Comparison of ENCODE assay signal across 15 cellular contexts in the genomic region with DNA sequence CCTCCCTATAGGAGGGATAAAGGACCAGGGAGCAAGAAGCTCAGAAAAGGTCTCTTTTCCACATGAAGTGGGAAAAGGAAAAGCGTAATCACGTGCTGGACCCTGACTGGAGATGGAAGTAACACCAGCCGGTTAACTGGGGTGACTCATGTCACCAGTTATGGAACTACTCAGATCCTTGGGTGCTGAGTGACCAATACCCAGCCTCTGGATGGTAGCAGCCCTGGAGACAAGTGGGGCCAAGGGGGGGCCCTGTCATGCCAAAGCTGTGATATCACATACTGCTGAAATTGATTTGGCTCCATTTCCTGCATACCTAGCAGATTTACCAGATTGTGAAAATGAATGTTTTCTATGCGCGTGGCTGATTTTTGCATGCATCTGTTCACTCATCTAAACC.
A peak's percentile ranks its signal among the peaks of the same experiment; 100 is the strongest.
DNase-seq lines count a peak whose midpoint lies in the region; ATAC-seq, FAIRE-seq and TF ChIP-seq lines count a peak whose summit lies in the region.
"Had no signal": no experiment of that assay in that cellular context is flagged by ENCODE, and none has a peak within 500 bp of the region (broad histone marks: within the 10 kb centered on the region; RNA-seq: fewer than 3 reads in every experiment).

No MANE protein-coding gene starts in this region.

- no peak overlapping the region for H3K27ac ChIP-seq in mammary epithelial cell (ENCODE audit: insufficient read depth, low read depth, low read length)
- H3K27ac ChIP-seq in SK-N-SH (ENCODE audit: low read depth in 2 of 2, low read length in 1 of 2) = no peak overlapping the region; a peak in 2 of 4 replicates
- H3K27ac ChIP-seq in H9 (ENCODE audit: insufficient read length, low read depth, low read length) = no peak overlapping the region
- H3K27ac ChIP-seq: left ventricle myocardium inferior, neural progenitor cell, upper lobe of left lung had no signal

- peaks cover 6% of the 10 kb centered on the region for H3K36me3 Mint-ChIP-seq in MCF 10A (ENCODE audit: insufficient read depth, unreplicated experiment)
- peaks cover 0 to 5% (median 0%) of the 10 kb centered on the region in 3 experiments; a peak in 1 of 7 replicates for H3K36me3 Mint-ChIP-seq in H9 (ENCODE audit: insufficient read depth in 1 of 3, low read depth in 3 of 3)
- no peaks in the 10 kb centered on the region for H3K36me3 Mint-ChIP-seq in nephron progenitor cell (ENCODE audit: low read depth)
- H3K36me3 Mint-ChIP-seq: activated naive CD8-positive, alpha-beta T cell treated with anti-CD3 and anti-CD28 coated beads for 36 hours had no signal

- H3K14ac ChIP-seq in H9 (ENCODE audit: insufficient read depth, low read length) = no peak overlapping the region

- POLR2A ChIA-PET in MCF 10A (lab: Yijun Ruan, JAX) (interaction anchor here (0.6 kb wide), 1 partner anchor 635 kb away, joined by 4 read pairs; no protein-coding TSS in a partner anchor), SK-N-SH (lab: Yijun Ruan, JAX) (no interaction called here)

- H3T11ph ChIP-seq in H9 (ENCODE audit: low read length) = no peak overlapping the region

- no peak overlapping the region for H3K18ac ChIP-seq in H9 (ENCODE audit: insufficient read length, low read depth, low read length)

- peaks cover 6% of the 10 kb centered on the region for H3F3A ChIP-seq in SK-N-SH (replicated peaks; ENCODE audit: insufficient read depth)

- intact Hi-C loops in MCF 10A (cut with micrococcal nuclease) (no loop called here), mammary epithelial cell (cut with micrococcal nuclease) (no loop called here)

- H3K27me3 ChIP-seq in mammary epithelial cell (ENCODE audit: insufficient read depth, low read length) (peaks cover 1% of the 10 kb centered on the region), SK-N-SH (ENCODE audit: insufficient read depth) (no peaks in the 10 kb centered on the region), H9 (ENCODE audit: insufficient read depth, low read length) (no peaks in the 10 kb centered on the region)
- H3K27me3 ChIP-seq: neural progenitor cell, upper lobe of left lung had no signal

- TF ChIP-seq EP300 in SK-N-SH (IDR thresholded peaks at IDR 0.05; ENCODE audit: borderline replicate concordance in 1 of 2, low read depth in 1 of 2, low read length in 1 of 2) = peak in 1 of 2 experiments; percentile 67; a peak in 1 of 4 replicates

- H3K4me3 ChIP-seq in mammary epithelial cell (replicated peaks in 1 of 3; ENCODE audit: insufficient read depth in 1 of 3, low read depth in 2 of 3, low read length in 3 of 3) (no peak overlapping the region), SK-N-SH (ENCODE audit: low read depth in 2 of 2, low read length in 1 of 2) (no peak overlapping the region), fibroblast of the aortic adventitia (ENCODE audit: low read depth, low read length) (no peak overlapping the region)
- H3K4me3 ChIP-seq: left ventricle myocardium inferior, neural progenitor cell, upper lobe of left lung had no signal

- H3K27me3 Mint-ChIP-seq in MCF 10A (ENCODE audit: insufficient read depth, unreplicated experiment) = no peaks in the 10 kb centered on the region
- H3K27me3 Mint-ChIP-seq in H9 (ENCODE audit: low read depth) = no peaks in the 10 kb centered on the region; the same call in 1 of the 2 replicates
- peaks cover 6% of the 10 kb centered on the region for H3K27me3 Mint-ChIP-seq in nephron progenitor cell (ENCODE audit: low read depth, poor library complexity)
- H3K27me3 Mint-ChIP-seq: activated naive CD8-positive, alpha-beta T cell treated with anti-CD3 and anti-CD28 coated beads for 36 hours had no signal

- no peaks in the 10 kb centered on the region for H3K36me3 ChIP-seq in mammary epithelial cell (ENCODE audit: insufficient read depth, low read length)
- H3K36me3 ChIP-seq in SK-N-SH (replicated peaks in 1 of 2; ENCODE audit: control insufficient read depth in 1 of 2, insufficient read depth in 2 of 2, low read length in 1 of 2) = no peaks in the 10 kb centered on the region
- H3K36me3 ChIP-seq: left ventricle myocardium inferior, neural progenitor cell, upper lobe of left lung had no signal

- no peak overlapping the region for H2AK5ac ChIP-seq in H9 (ENCODE audit: insufficient read length, low read length)

- H3K9ac ChIP-seq in mammary epithelial cell (ENCODE audit: insufficient read depth, low read length) (no peak overlapping the region), SK-N-SH (no peak overlapping the region), H9 (ENCODE audit: extremely low read depth, insufficient read length, low read length) (no peak overlapping the region)
- H3K9ac ChIP-seq: neural progenitor cell had no signal

- in situ Hi-C loops in mammary epithelial cell (cut with MboI; ENCODE audit: low sequenced_read_pairs in 2 of 2) = no loop called here

- H3K79me1 ChIP-seq in H9 (ENCODE audit: insufficient read depth, low read depth, low read length, poor library complexity, severe bottlenecking) = no peaks in the 10 kb centered on the region

- H3K9me3 ChIP-seq in mammary epithelial cell (replicated peaks; ENCODE audit: insufficient read depth, low read length) (no peaks in the 10 kb centered on the region), SK-N-SH (no peaks in the 10 kb centered on the region), H9 (ENCODE audit: control insufficient read depth, low read depth, low read length) (no peaks in the 10 kb centered on the region)
- H3K9me3 ChIP-seq: left ventricle myocardium inferior, upper lobe of left lung had no signal

- H3K23me2 ChIP-seq in H9 (ENCODE audit: insufficient read length, low read depth, low read length, poor library complexity, severe bottlenecking) = no peaks in the 10 kb centered on the region

- H2BK15ac ChIP-seq in H9 (ENCODE audit: low read depth, low read length) = no peak overlapping the region

- H3K4me3 Mint-ChIP-seq in MCF 10A (ENCODE audit: unreplicated experiment) = no peak overlapping the region
- no peak overlapping the region for H3K4me3 Mint-ChIP-seq in H9
- no peak overlapping the region for H3K4me3 Mint-ChIP-seq in nephron progenitor cell
- H3K4me3 Mint-ChIP-seq: activated naive CD8-positive, alpha-beta T cell treated with anti-CD3 and anti-CD28 coated beads for 36 hours; neural progenitor cell had no signal

- H3K56ac ChIP-seq in H9 (ENCODE audit: insufficient read length, low read depth, low read length) = no peak overlapping the region

- peak; percentile 30 for DNase-seq in MCF 10A (ENCODE audit: unreplicated experiment)
- DNase-seq in mammary epithelial cell = no peak
- DNase-seq in SK-N-SH = no peak
- DNase-seq in fibroblast of the aortic adventitia (ENCODE audit: low read depth) = peak; percentile 3
- DNase-seq in urothelium cell line (ENCODE audit: low spot score) = peak; percentile 60
- no peak for DNase-seq in H9
- DNase-seq in nephron progenitor cell = no peak
- DNase-seq: activated naive CD8-positive, alpha-beta T cell treated with anti-CD3 and anti-CD28 coated beads for 36 hours; Karpas-422; left ventricle myocardium inferior; NCI-H2107; upper lobe of left lung had no signal

- ATAC-seq in GM19035 (IDR thresholded peaks at IDR 0.05; ENCODE audit: unreplicated experiment) = no peak

- H3K9me3 Mint-ChIP-seq in MCF 10A (ENCODE audit: unreplicated experiment) (peaks cover 7% of the 10 kb centered on the region), H9 (no peaks in the 10 kb centered on the region), nephron progenitor cell (no peaks in the 10 kb centered on the region)
- H3K9me3 Mint-ChIP-seq: activated naive CD8-positive, alpha-beta T cell treated with anti-CD3 and anti-CD28 coated beads for 36 hours had no signal

- H3K4ac ChIP-seq in H9 (ENCODE audit: low read depth, low read length) = no peak overlapping the region

- H3K79me2 ChIP-seq in mammary epithelial cell (ENCODE audit: insufficient read depth, low read length) (no peaks in the 10 kb centered on the region), SK-N-SH (ENCODE audit: insufficient read depth) (no peaks in the 10 kb centered on the region), H9 (ENCODE audit: insufficient read depth, low read length) (no peaks in the 10 kb centered on the region)

- WGBS in mammary epithelial cell (ENCODE audit: low coverage, missing lambda C conversion rate) = 70% methylated on average over 4 of the region's 5 CpGs
- WGBS in SK-N-SH (ENCODE audit: low lambda C conversion rate) = 42% methylated on average over 5 of the region's 5 CpGs
- no CpG with 5 or more reads among the region's 5 CpGs for WGBS in H9 (ENCODE audit: extremely low coverage, insufficient read length, low lambda C conversion rate)

- no TSS peak for BruUV-seq in MCF 10A (replicated peaks; lab: Mats Ljungman, UMichigan)
- no TSS peak for BruUV-seq in mammary epithelial cell (replicated peaks; lab: Mats Ljungman, UMichigan)

- H3K4me2 ChIP-seq in mammary epithelial cell (ENCODE audit: insufficient read depth, low read depth, low read length) (no peak overlapping the region), SK-N-SH (peak overlapping the region; percentile 49; the same call in 1 of the 2 replicates), H9 (ENCODE audit: insufficient read depth, insufficient read length, low read length) (no peak overlapping the region)
- H3K4me2 ChIP-seq: neural progenitor cell had no signal

- no peak for FAIRE-seq in urothelium cell line (lab: Jason Lieb, UNC)
- FAIRE-seq: A204.1 had no signal

- no peaks in the 10 kb centered on the region for H3K9me2 ChIP-seq in SK-N-SH

- CTCF ChIA-PET in MCF 10A (lab: Yijun Ruan, JAX) (interaction anchor here (0.6 to 0.7 kb wide), 2 partner anchors 131 to 266 kb away, joined by 3 to 4 read pairs; no protein-coding TSS in a partner anchor), mammary epithelial cell (lab: Charles Lee; ENCODE audit: low non-redundant PET) (no interaction called here), SK-N-SH (lab: Yijun Ruan, JAX) (no interaction called here)

- H2BK5ac ChIP-seq in H9 (ENCODE audit: insufficient read length, low read length) = no peak overlapping the region

- no peak overlapping the region for H4K5ac ChIP-seq in H9 (ENCODE audit: insufficient read length, low read depth, low read length)

- H4K8ac ChIP-seq in H9 (replicated peaks; ENCODE audit: insufficient read length, low read depth, low read length) = no peak overlapping the region

- no peak overlapping the region for H3K27ac Mint-ChIP-seq in MCF 10A (ENCODE audit: low read depth, unreplicated experiment)
- H3K27ac Mint-ChIP-seq in H9 = no peak overlapping the region
- H3K27ac Mint-ChIP-seq in nephron progenitor cell = no peak overlapping the region
- H3K27ac Mint-ChIP-seq: activated naive CD8-positive, alpha-beta T cell treated with anti-CD3 and anti-CD28 coated beads for 36 hours had no signal

- H4K20me1 ChIP-seq in mammary epithelial cell (ENCODE audit: insufficient read depth, low read length) = no peaks in the 10 kb centered on the region
- no peaks in the 10 kb centered on the region for H4K20me1 ChIP-seq in SK-N-SH (ENCODE audit: insufficient read depth)
- H4K20me1 ChIP-seq in H9 (ENCODE audit: control insufficient read depth, insufficient read depth, insufficient read length) = no peaks in the 10 kb centered on the region

- H3K4me1 Mint-ChIP-seq in MCF 10A (ENCODE audit: insufficient read depth, unreplicated experiment) = no peaks in the 10 kb centered on the region
- peaks cover 8 to 13% of the 10 kb centered on the region in 2 experiments for H3K4me1 Mint-ChIP-seq in H9
- peaks cover under 1% of the 10 kb centered on the region for H3K4me1 Mint-ChIP-seq in nephron progenitor cell

- H2BK120ac ChIP-seq in H9 (ENCODE audit: low read depth, low read length, poor library complexity, severe bottlenecking) = no peak overlapping the region

- H2BK20ac ChIP-seq in H9 (ENCODE audit: low read depth, low read length, poor library complexity, severe bottlenecking) = no peak overlapping the region

- TF ChIP-seq CTCF in MCF 10A (IDR thresholded peaks at IDR 0.05; ENCODE audit: unreplicated experiment) = no peak
- TF ChIP-seq CTCF in mammary epithelial cell (conservative IDR thresholded peaks at IDR 0.05 in 1 of 2, IDR thresholded peaks at IDR 0.05 in 1 of 2; ENCODE audit: extremely low read depth in 1 of 2, insufficient read depth in 1 of 2, low read depth in 1 of 2, low read length in 2 of 2) = no peak
- TF ChIP-seq CTCF in SK-N-SH (IDR thresholded peaks at IDR 0.05) = no peak
- TF ChIP-seq CTCF in fibroblast of the aortic adventitia (IDR thresholded peaks at IDR 0.05; ENCODE audit: insufficient read depth, low read length) = no peak
- TF ChIP-seq CTCF in H9 (conservative IDR thresholded peaks at IDR 0.05) = no peak
- no peak for TF ChIP-seq CTCF in nephron progenitor cell (IDR thresholded peaks at IDR 0.05)

- dilution Hi-C loops in mammary epithelial cell (cut with HindIII; ENCODE audit: low sequenced_read_pairs) = loop anchor here (10.0 kb wide), 1 partner anchor 58 kb away; no protein-coding TSS in a partner anchor

- no peak overlapping the region for H2BK12ac ChIP-seq in H9 (ENCODE audit: insufficient read length, low read depth, low read length)

- no peak for TF ChIP-seq RAD21 in SK-N-SH (IDR thresholded peaks at IDR 0.05; ENCODE audit: low read length)

- no peak overlapping the region for H4K91ac ChIP-seq in H9 (ENCODE audit: insufficient read length, low read depth, low read length)

- H2AFZ ChIP-seq in mammary epithelial cell (ENCODE audit: low read depth, low read length) (no peak overlapping the region), SK-N-SH (ENCODE audit: low read depth) (no peak overlapping the region), H9 (ENCODE audit: low read length) (no peak overlapping the region)
- H2AFZ ChIP-seq: neural progenitor cell had no signal

- no peak overlapping the region for H3K23ac ChIP-seq in H9 (ENCODE audit: insufficient read length, low read depth, low read length)

- H3K4me1 ChIP-seq in mammary epithelial cell (ENCODE audit: insufficient read depth, low read length) (no peaks in the 10 kb centered on the region), SK-N-SH (ENCODE audit: control insufficient read depth in 1 of 2, insufficient read depth in 2 of 2, low read depth in 1 of 2, low read length in 1 of 2) (peaks cover 0 to 5% of the 10 kb centered on the region in 2 experiments; a peak in 1 of 4 replicates), H9 (ENCODE audit: insufficient read depth, low read length) (no peaks in the 10 kb centered on the region)
- H3K4me1 ChIP-seq: left ventricle myocardium inferior, neural progenitor cell, upper lobe of left lung had no signal

Comparison
In these comparisons a context has a peak if more than half of its experiments do, and no peak if none do; other contexts are left out.
1. DNase-seq: peak in MCF 10A (single experiment), fibroblast of the aortic adventitia (single experiment) and urothelium cell line (single experiment); none in mammary epithelial cell (single experiment), SK-N-SH (single experiment), H9 (single experiment) and nephron progenitor cell (single experiment).